In the genomic region with DNA sequence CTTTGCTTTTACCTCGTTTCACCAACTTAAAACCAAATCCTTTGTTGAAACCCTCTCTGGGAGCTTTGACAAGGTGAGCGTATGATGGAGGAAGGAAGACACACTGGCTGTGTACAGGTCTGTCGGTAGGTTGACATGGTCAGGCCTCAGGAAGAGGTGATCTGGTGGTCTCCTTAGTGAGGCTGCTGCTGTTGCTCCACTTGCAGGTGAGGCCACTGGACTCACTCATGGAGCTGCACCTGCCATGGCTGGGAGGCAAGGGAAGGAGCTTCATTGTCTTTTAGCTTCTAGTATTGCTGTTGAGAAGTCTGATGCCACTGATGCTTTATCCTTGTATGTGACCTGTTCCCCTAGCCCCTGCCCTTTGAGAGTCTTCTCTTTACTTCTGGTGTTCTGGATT, we compare ENCODE assay signal across 23 cellular contexts. TPM values are rescaled to one million over a fixed set of nuclear protein-coding genes. Genes with fewer than 3 reads are reported as not detected.
DNase-seq lines count a peak whose midpoint lies in the region; ATAC-seq and TF ChIP-seq lines count a peak whose summit lies in the region.
"Had no signal": no experiment of that assay in that cellular context is flagged by ENCODE, and none has a peak within 500 bp of the region (broad histone marks: within the 10 kb centered on the region; RNA-seq: fewer than 3 reads in every experiment).

No MANE protein-coding gene starts in this region.

- no peak for TF ChIP-seq POLR2A in Peyer's patch (IDR thresholded peaks at IDR 0.05)

- H3K9ac ChIP-seq in MM.1S (ENCODE audit: low read length) = no peak overlapping the region
- H3K9ac ChIP-seq: BLaER1, GM23248 had no signal

- peaks cover 66% of the 10 kb centered on the region for H3K79me2 ChIP-seq in MM.1S (ENCODE audit: low read length)
- H3K79me2 ChIP-seq in osteoblast (ENCODE audit: insufficient read depth, low read length) = no peaks in the 10 kb centered on the region

- peaks cover 14% of the 10 kb centered on the region for H3K4me1 Mint-ChIP-seq in activated CD4-positive, alpha-beta memory T cell treated with anti-CD3 and anti-CD28 coated beads, Interleukin-2, amount 10 ng/mL, durations not matched to agents 7 days and 5 days
- peaks cover 3% of the 10 kb centered on the region for H3K4me1 Mint-ChIP-seq in activated CD4-positive, alpha-beta memory T cell treated with anti-CD3 and anti-CD28 coated beads for 36 hours (ENCODE audit: low read depth)
- H3K4me1 Mint-ChIP-seq in Calu3 (ENCODE audit: low read depth, unreplicated experiment) = no peaks in the 10 kb centered on the region

- peak; percentile 12 for DNase-seq in activated CD4-positive, alpha-beta memory T cell treated with anti-CD3 and anti-CD28 coated beads, Interleukin-2, amount 10 ng/mL, durations not matched to agents 7 days and 5 days
- no peak for DNase-seq in activated CD4-positive, alpha-beta memory T cell treated with anti-CD3 and anti-CD28 coated beads for 36 hours
- no peak for DNase-seq in MM.1S
- peak in 2 of 3 donors; percentile 6 to 25 for DNase-seq in Peyer's patch
- DNase-seq in osteoblast (ENCODE audit: insufficient read length, low spot score, missing footprints) = peak; percentile 61
- no peak for DNase-seq in NCI-H226
- no peak for DNase-seq in Calu3
- DNase-seq: Caco-2; CD4-positive, CD25-positive, alpha-beta regulatory T cell; DMS 273 treated with DMSO at 0.1 percent for 48 hours; DMS79; EL; GDM1; GM23248; H7; HCEC 1CT had no signal

- H3K4me3 ChIP-seq in MM.1S (ENCODE audit: low read length) = no peak overlapping the region
- no peak overlapping the region for H3K4me3 ChIP-seq in Peyer's patch
- no peak overlapping the region for H3K4me3 ChIP-seq in osteoblast (ENCODE audit: insufficient read depth, low read length)
- H3K4me3 ChIP-seq: BLaER1, GM12878, GM23248 had no signal

- no peaks in the 10 kb centered on the region for H3K36me3 Mint-ChIP-seq in activated CD4-positive, alpha-beta memory T cell treated with anti-CD3 and anti-CD28 coated beads, Interleukin-2, amount 10 ng/mL, durations not matched to agents 7 days and 5 days (ENCODE audit: low read depth)
- H3K36me3 Mint-ChIP-seq in activated CD4-positive, alpha-beta memory T cell treated with anti-CD3 and anti-CD28 coated beads for 36 hours = no peaks in the 10 kb centered on the region
- H3K36me3 Mint-ChIP-seq in Calu3 (ENCODE audit: insufficient read depth, unreplicated experiment) = no peaks in the 10 kb centered on the region
- H3K36me3 Mint-ChIP-seq: CD8-positive, alpha-beta T cell had no signal

- H3K36me3 ChIP-seq in MM.1S (replicated peaks; ENCODE audit: insufficient read depth, low read length) (no peaks in the 10 kb centered on the region), Peyer's patch (no peaks in the 10 kb centered on the region), osteoblast (ENCODE audit: insufficient read depth, low read length) (no peaks in the 10 kb centered on the region)
- H3K36me3 ChIP-seq: BLaER1 had no signal

- H3K9me3 ChIP-seq in MM.1S (replicated peaks; ENCODE audit: insufficient read depth, low read length) (no peaks in the 10 kb centered on the region), Peyer's patch (no peaks in the 10 kb centered on the region), osteoblast (ENCODE audit: low read depth, low read length) (no peaks in the 10 kb centered on the region)
- H3K9me3 ChIP-seq: BLaER1, Caco-2 had no signal

- H3K9me2 ChIP-seq in MM.1S (replicated peaks; ENCODE audit: insufficient read depth, low read length) = no peaks in the 10 kb centered on the region

- H3K4me2 ChIP-seq in MM.1S (ENCODE audit: low read depth, low read length) (no peak overlapping the region), osteoblast (ENCODE audit: insufficient read depth, low read length) (no peak overlapping the region)
- H3K4me2 ChIP-seq: BLaER1 had no signal

- intact Hi-C loops in activated CD4-positive, alpha-beta memory T cell treated with anti-CD3 and anti-CD28 coated beads for 36 hours (cut with micrococcal nuclease) = no loop called here
- intact Hi-C loops in Calu3 (cut with micrococcal nuclease; ENCODE audit: unreplicated experiment) = no loop called here

- peaks cover 13% of the 10 kb centered on the region for H3F3A ChIP-seq in MM.1S (ENCODE audit: insufficient read depth, low read length)

- no peak for ATAC-seq in HG03045 (IDR thresholded peaks at IDR 0.05; ENCODE audit: unreplicated experiment)
- ATAC-seq: CD8-positive, alpha-beta T cell; GM12878 had no signal

- POLR2A ChIA-PET in activated CD4-positive, alpha-beta memory T cell treated with anti-CD3 and anti-CD28 coated beads, Interleukin-2, amount 10 ng/mL, durations not matched to agents 7 days and 5 days (lab: Charles Lee) = interaction anchor here (1.5 to 2.2 kb wide), 2 partner anchors 15 to 34 kb away, joined by 4 to 13 read pairs; no protein-coding TSS in a partner anchor
- POLR2A ChIA-PET in activated CD4-positive, alpha-beta memory T cell treated with anti-CD3 and anti-CD28 coated beads for 36 hours (lab: Charles Lee) = interaction anchor here (1.5 kb wide), 1 partner anchor 15 kb away, joined by 5 read pairs; no protein-coding TSS in a partner anchor

- no TSS peak for BruUV-seq in Calu3 (replicated peaks; lab: Mats Ljungman, UMichigan)

- H4K20me1 ChIP-seq in MM.1S (ENCODE audit: insufficient read depth, low read length) (no peaks in the 10 kb centered on the region), osteoblast (ENCODE audit: insufficient read depth, low read length) (no peaks in the 10 kb centered on the region)
- H4K20me1 ChIP-seq: BLaER1 had no signal

- peaks cover 2% of the 10 kb centered on the region for H3K27me3 Mint-ChIP-seq in activated CD4-positive, alpha-beta memory T cell treated with anti-CD3 and anti-CD28 coated beads, Interleukin-2, amount 10 ng/mL, durations not matched to agents 7 days and 5 days
- peaks cover 4% of the 10 kb centered on the region for H3K27me3 Mint-ChIP-seq in activated CD4-positive, alpha-beta memory T cell treated with anti-CD3 and anti-CD28 coated beads for 36 hours
- H3K27me3 Mint-ChIP-seq in Calu3 (ENCODE audit: unreplicated experiment) = peaks cover 20% of the 10 kb centered on the region
- H3K27me3 Mint-ChIP-seq: B cell; CD4-positive, CD25-positive, alpha-beta regulatory T cell had no signal

- no peak overlapping the region for H3K4me3 Mint-ChIP-seq in activated CD4-positive, alpha-beta memory T cell treated with anti-CD3 and anti-CD28 coated beads, Interleukin-2, amount 10 ng/mL, durations not matched to agents 7 days and 5 days
- no peak overlapping the region for H3K4me3 Mint-ChIP-seq in activated CD4-positive, alpha-beta memory T cell treated with anti-CD3 and anti-CD28 coated beads for 36 hours
- H3K4me3 Mint-ChIP-seq in Calu3 (ENCODE audit: low read depth, unreplicated experiment) = no peak overlapping the region
- H3K4me3 Mint-ChIP-seq: B cell; CD4-positive, CD25-positive, alpha-beta regulatory T cell; CD8-positive, alpha-beta T cell had no signal

- H3K27ac ChIP-seq in MM.1S (ENCODE audit: low read length) = peak overlapping the region; percentile 16; the same call in 1 of the 2 replicates
- no peak overlapping the region for H3K27ac ChIP-seq in Peyer's patch
- H3K27ac ChIP-seq in osteoblast (ENCODE audit: low read depth, low read length) = no peak overlapping the region
- H3K27ac ChIP-seq: 22Rv1, BLaER1, C4-2B, GM23248 had no signal

- H3K4me1 ChIP-seq in MM.1S (ENCODE audit: low read length) (peaks cover 63% of the 10 kb centered on the region), Peyer's patch (peaks cover 0 to 7% (median 0%) of the 10 kb centered on the region in 4 donors), osteoblast (ENCODE audit: insufficient read depth, low read length) (no peaks in the 10 kb centered on the region)
- H3K4me1 ChIP-seq: Caco-2 had no signal

- H3K27ac Mint-ChIP-seq in activated CD4-positive, alpha-beta memory T cell treated with anti-CD3 and anti-CD28 coated beads, Interleukin-2, amount 10 ng/mL, durations not matched to agents 7 days and 5 days = no peak overlapping the region
- H3K27ac Mint-ChIP-seq in activated CD4-positive, alpha-beta memory T cell treated with anti-CD3 and anti-CD28 coated beads for 36 hours = no peak overlapping the region
- no peak overlapping the region for H3K27ac Mint-ChIP-seq in Calu3 (ENCODE audit: unreplicated experiment)
- H3K27ac Mint-ChIP-seq: CD8-positive, alpha-beta T cell had no signal

- H3K9me3 Mint-ChIP-seq in activated CD4-positive, alpha-beta memory T cell treated with anti-CD3 and anti-CD28 coated beads, Interleukin-2, amount 10 ng/mL, durations not matched to agents 7 days and 5 days = no peaks in the 10 kb centered on the region
- no peaks in the 10 kb centered on the region for H3K9me3 Mint-ChIP-seq in activated CD4-positive, alpha-beta memory T cell treated with anti-CD3 and anti-CD28 coated beads for 36 hours
- no peaks in the 10 kb centered on the region for H3K9me3 Mint-ChIP-seq in Calu3 (ENCODE audit: low read depth, unreplicated experiment)
- H3K9me3 Mint-ChIP-seq: CD4-positive, CD25-positive, alpha-beta regulatory T cell; CD8-positive, alpha-beta T cell had no signal

- H2AFZ ChIP-seq in MM.1S (ENCODE audit: low read length) (no peak overlapping the region), osteoblast (ENCODE audit: low read length) (no peak overlapping the region)
- H2AFZ ChIP-seq: GM23248 had no signal

- CTCF ChIA-PET in activated CD4-positive, alpha-beta memory T cell treated with anti-CD3 and anti-CD28 coated beads, Interleukin-2, amount 10 ng/mL, durations not matched to agents 7 days and 5 days (lab: Charles Lee) = interaction anchor here (1.3 kb wide), 1 partner anchor 112 kb away, joined by 3 read pairs; no protein-coding TSS in a partner anchor
- CTCF ChIA-PET in activated CD4-positive, alpha-beta memory T cell treated with anti-CD3 and anti-CD28 coated beads for 36 hours (lab: Charles Lee) = interaction anchor here (3.5 kb wide), 1 partner anchor 107 kb away, joined by 12 read pairs; no protein-coding TSS in a partner anchor
- CTCF ChIA-PET in Calu3 (lab: Charles Lee) = no interaction called here

- TF ChIP-seq CTCF in MM.1S (IDR thresholded peaks at IDR 0.05; ENCODE audit: low read length) = no peak
- TF ChIP-seq CTCF in Peyer's patch (IDR thresholded peaks at IDR 0.05) = no peak
- TF ChIP-seq CTCF in osteoblast (IDR thresholded peaks at IDR 0.05; ENCODE audit: extremely low read depth, low read depth, low read length) = no peak
- no peak for TF ChIP-seq CTCF in Calu3 (IDR thresholded peaks at IDR 0.05; ENCODE audit: unreplicated experiment)

- H3K27me3 ChIP-seq in MM.1S (replicated peaks; ENCODE audit: insufficient read depth, low read length) = no peaks in the 10 kb centered on the region
- H3K27me3 ChIP-seq in Peyer's patch = no peaks in the 10 kb centered on the region
- H3K27me3 ChIP-seq in osteoblast (ENCODE audit: insufficient read depth, low read length) = peaks cover 1% of the 10 kb centered on the region
- H3K27me3 ChIP-seq: BLaER1 had no signal

RNA-seq across cellular contexts. Expression of a gene that starts 35.7 kb away (rescaled TPM):
- total RNA-seq in activated CD4-positive, alpha-beta memory T cell treated with anti-CD3 and anti-CD28 coated beads, Interleukin-2, amount 10 ng/mL, durations not matched to agents 7 days and 5 days = 10 to 100 TPM; 64.5 to 66.1 TPM
- total RNA-seq in activated CD4-positive, alpha-beta memory T cell treated with anti-CD3 and anti-CD28 coated beads for 36 hours = 10 to 100 TPM; 13.8 to 14.0 TPM
- total RNA-seq in Peyer's patch = 10 to 100 TPM in 3 of 4 donors, 1 to 10 TPM in 1; 6.4 to 20.6 (median 12.8) TPM
- 0.36 and 0.59 TPM in 2 replicates for total RNA-seq in osteoblast
- 0.28 and 0.44 TPM in 2 replicates for total RNA-seq in Calu3 (2022)
- total RNA-seq: GM23248 had no signal

Comparison
In these comparisons a context has a peak if more than half of its experiments do, and no peak if none do; other contexts are left out.
1. DNase-seq: peak in activated CD4-positive, alpha-beta memory T cell treated with anti-CD3 and anti-CD28 coated beads, Interleukin-2, amount 10 ng/mL, durations not matched to agents 7 days and 5 days (single experiment), Peyer's patch (2 of 3) and osteoblast (single experiment); none in activated CD4-positive, alpha-beta memory T cell treated with anti-CD3 and anti-CD28 coated beads for 36 hours (single experiment), MM.1S (single experiment), NCI-H226 (single experiment) and Calu3 (single experiment).